In the genomic region with DNA sequence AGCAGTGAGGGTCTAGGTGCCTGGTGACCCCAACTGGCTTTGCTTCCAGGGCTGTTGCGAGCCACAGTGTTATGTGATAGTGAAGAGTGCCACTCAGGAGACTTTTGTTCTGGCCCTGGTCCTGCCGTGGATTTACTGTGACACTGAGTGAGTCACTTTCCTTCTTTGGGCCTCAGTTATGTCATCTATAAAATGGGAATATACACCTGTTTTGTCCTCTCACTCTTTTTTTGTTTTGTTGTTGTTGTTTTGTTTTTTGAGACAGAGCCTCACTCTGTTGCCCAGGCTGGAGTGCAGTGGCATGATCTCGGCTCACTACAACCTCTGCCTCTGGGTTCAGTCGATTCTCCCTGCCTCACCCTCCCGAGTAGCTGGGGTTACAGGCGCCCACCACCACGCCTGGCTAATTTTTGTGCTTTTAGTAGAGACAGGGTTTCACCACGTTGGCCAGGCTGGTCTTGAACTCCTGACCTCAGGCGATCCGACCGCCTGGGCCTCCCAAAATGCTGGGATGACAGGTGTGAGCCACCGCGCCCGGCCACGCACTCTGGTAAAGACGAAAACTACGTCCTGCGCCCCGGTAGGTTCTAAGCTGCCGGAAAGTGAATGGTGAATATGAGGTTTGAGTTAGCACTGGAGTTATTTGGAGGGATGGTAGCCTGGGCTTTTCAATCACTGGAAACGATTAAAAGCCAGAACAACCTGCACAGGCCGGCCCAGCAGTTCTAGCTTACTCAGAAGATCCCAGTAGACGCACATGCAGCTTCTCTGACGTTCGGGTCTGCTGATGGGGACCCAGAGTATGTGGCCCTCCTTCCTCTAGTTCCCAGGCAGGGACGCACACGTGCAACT, we compare ENCODE assay signal across 1 cellular context.
TF ChIP-seq lines count a peak whose summit lies in the region.

No MANE protein-coding gene starts in this region.

TF ChIP-seq in GM12878, 131 proteins besides CTCF, POLR2A, EP300 and RAD21 (continued from another document):
- TF ChIP-seq, protein P1, sequence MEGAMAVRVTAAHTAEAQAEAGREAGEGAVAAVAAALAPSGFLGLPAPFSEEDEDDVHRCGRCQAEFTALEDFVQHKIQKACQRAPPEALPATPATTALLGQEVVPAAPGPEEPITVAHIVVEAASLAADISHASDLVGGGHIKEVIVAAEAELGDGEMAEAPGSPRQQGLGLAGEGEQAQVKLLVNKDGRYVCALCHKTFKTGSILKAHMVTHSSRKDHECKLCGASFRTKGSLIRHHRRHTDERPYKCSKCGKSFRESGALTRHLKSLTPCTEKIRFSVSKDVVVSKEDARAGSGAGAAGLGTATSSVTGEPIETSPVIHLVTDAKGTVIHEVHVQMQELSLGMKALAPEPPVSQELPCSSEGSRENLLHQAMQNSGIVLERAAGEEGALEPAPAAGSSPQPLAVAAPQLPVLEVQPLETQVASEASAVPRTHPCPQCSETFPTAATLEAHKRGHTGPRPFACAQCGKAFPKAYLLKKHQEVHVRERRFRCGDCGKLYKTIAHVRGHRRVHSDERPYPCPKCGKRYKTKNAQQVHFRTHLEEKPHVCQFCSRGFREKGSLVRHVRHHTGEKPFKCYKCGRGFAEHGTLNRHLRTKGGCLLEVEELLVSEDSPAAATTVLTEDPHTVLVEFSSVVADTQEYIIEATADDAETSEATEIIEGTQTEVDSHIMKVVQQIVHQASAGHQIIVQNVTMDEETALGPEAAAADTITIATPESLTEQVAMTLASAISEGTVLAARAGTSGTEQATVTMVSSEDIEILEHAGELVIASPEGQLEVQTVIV (IDR thresholded peaks at IDR 0.05; ENCODE audit: borderline replicate concordance, partially characterized antibody) = no peak
- TF ChIP-seq NR2F1 (conservative IDR thresholded peaks at IDR 0.05) = no peak
- no peak for TF ChIP-seq ATF7 (IDR thresholded peaks at IDR 0.05; ENCODE audit: low read depth)
- TF ChIP-seq CHD1 (IDR thresholded peaks at IDR 0.05; ENCODE audit: low read depth, low read length) = no peak
- TF ChIP-seq DPF2 (IDR thresholded peaks at IDR 0.05) = no peak
